ENCODE assay signal across 9 cellular contexts in genomic region chr4:2484993-2485392, GRCh38. TPM values are rescaled to one million over a fixed set of nuclear protein-coding genes. Genes with fewer than 3 reads are reported as not detected.
DNase-seq lines count a peak whose midpoint lies in the region; ATAC-seq and TF ChIP-seq lines count a peak whose summit lies in the region.
"Had no signal": no experiment of that assay in that cellular context is flagged by ENCODE, and none has a peak within 500 bp of the region (broad histone marks: within the 10 kb centered on the region; RNA-seq: fewer than 3 reads in every experiment).

No MANE protein-coding gene starts in this region.

- H3K27ac ChIP-seq in C4-2B: peak overlapping the region; percentile 56
- peak overlapping the region in 18 of 21 experiments; percentile 0 to 74 (median 50) for H3K27ac ChIP-seq in skin epidermis

- TF ChIP-seq CTCF in C4-2B (conservative IDR thresholded peaks at IDR 0.05): no peak

- H3K4me3 ChIP-seq in skin epidermis: no peak overlapping the region

- in situ Hi-C loops in G401 (cut with HindIII; ENCODE audit: low sequenced_read_pairs): no loop called here

- peak; percentile 68 for ATAC-seq in GM21576 (IDR thresholded peaks at IDR 0.05; ENCODE audit: unreplicated experiment)
- ATAC-seq in Right ventricle myocardium superior (ENCODE audit: poor library complexity): peak; percentile 77

- peak; percentile 91 for DNase-seq in NAMALWA (ENCODE audit: low spot score)
- peak; percentile 46 for DNase-seq in activated T-helper 1 cell treated with Interleukin-2 at 50 U/mL for 16 hours (ENCODE audit: low read depth)
- peak; percentile 91 for DNase-seq in Right ventricle myocardium superior
- DNase-seq in G401 (ENCODE audit: low spot score): no peak
- no peak for DNase-seq in kidney glomerular epithelial cell (lab: John Stamatoyannopoulos, UW)
- DNase-seq: DND-41 had no signal

- intact Hi-C loops in Right ventricle myocardium superior (cut with DNase I): no loop called here

RNA-seq across cellular contexts. Expression of gene RNF4, which starts 16.1 kb away (rescaled TPM):
- 22.3 TPM for total RNA-seq in Right ventricle myocardium superior
- total RNA-seq in G401 (2014; rRNA removed; shearing (Covaris generic)): 28.3 and 28.7 TPM in 2 replicates

RNA-seq across cellular contexts. Expression of gene FAM193A, which starts 51.5 kb away (rescaled TPM):
- 14.5 TPM for total RNA-seq in Right ventricle myocardium superior
- 14.5 and 26.2 TPM in 2 replicates for total RNA-seq in G401 (2014; rRNA removed; shearing (Covaris generic))

Comparison
In these comparisons a context has a peak if more than half of its experiments do, and no peak if none do; other contexts are left out.
1. DNase-seq: peak in NAMALWA (single experiment), activated T-helper 1 cell treated with Interleukin-2 at 50 U/mL for 16 hours (single experiment) and Right ventricle myocardium superior (single experiment); none in G401 (single experiment) and kidney glomerular epithelial cell (single experiment).